ENCODE assay signal across 15 cellular contexts in the genomic region with DNA sequence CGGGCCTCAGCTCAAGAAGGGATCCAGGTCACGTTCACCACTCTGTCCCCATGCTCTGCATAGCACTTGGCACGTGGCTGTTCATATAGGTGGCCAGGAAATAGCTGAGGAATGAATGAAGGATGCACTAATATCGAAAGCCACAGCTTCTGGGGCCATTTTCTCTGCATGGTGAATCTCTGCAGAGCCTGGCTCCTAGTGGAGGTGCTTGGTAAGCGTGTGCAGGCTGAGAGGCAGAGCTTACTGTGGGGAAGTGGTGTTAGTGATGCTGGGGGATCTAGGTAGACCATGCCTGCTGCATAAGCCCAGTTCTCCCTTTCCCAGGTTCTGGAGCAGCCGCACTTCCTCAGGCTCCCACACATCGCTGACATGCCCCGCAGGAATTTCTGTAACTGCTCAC. TPM values are rescaled to one million over a fixed set of nuclear protein-coding genes. Genes with fewer than 3 reads are reported as not detected.
DNase-seq lines count a peak whose midpoint lies in the region; TF ChIP-seq lines count a peak whose summit lies in the region.
"Had no signal": no experiment of that assay in that cellular context is flagged by ENCODE, and none has a peak within 500 bp of the region (broad histone marks: within the 10 kb centered on the region; RNA-seq: fewer than 3 reads in every experiment).

No MANE protein-coding gene starts in this region.

- H4K20me1 ChIP-seq in neural progenitor cell (ENCODE audit: low read depth): no peaks in the 10 kb centered on the region

- no peak overlapping the region for H3K4me2 ChIP-seq in neural progenitor cell
- H3K4me2 ChIP-seq: hepatocyte had no signal

- no peaks in the 10 kb centered on the region for H3K79me2 ChIP-seq in neural progenitor cell (ENCODE audit: low read depth)

- DNase-seq in WERI-Rb-1: no peak
- DNase-seq in coronary artery (ENCODE audit: low spot score): no peak
- no peak for DNase-seq in neural progenitor cell (ENCODE audit: low spot score)
- DNase-seq in tibial artery: no peak
- no peak for DNase-seq in AG08395 (ENCODE audit: low spot score)
- DNase-seq in activated effector memory CD4-positive, alpha-beta T cell treated with Interleukin-2 at 50 U/mL for 16 hours: no peak
- no peak for DNase-seq in dermis blood vessel endothelial cell
- DNase-seq: activated CD4-positive, alpha-beta T cell treated with anti-CD3 and anti-CD28 coated beads for 36 hours; activated gamma-delta T cell treated with Interleukin-2 at 50 U/mL for 16 hours; DMS53; kidney; NCI-H2029 treated with DMSO at 0.1 percent for 48 hours; T1000 had no signal

- H3K36me3 Mint-ChIP-seq in neural progenitor cell: no peaks in the 10 kb centered on the region

- H3K27me3 ChIP-seq in WERI-Rb-1 (ENCODE audit: insufficient read depth, low read depth, severe bottlenecking) (no peaks in the 10 kb centered on the region), neural progenitor cell (no peaks in the 10 kb centered on the region), tibial artery (no peaks in the 10 kb centered on the region)
- H3K27me3 ChIP-seq: hepatocyte had no signal

- TF ChIP-seq CTCF in WERI-Rb-1 (IDR thresholded peaks at IDR 0.05; ENCODE audit: low read depth, low read length) (peak; percentile 37; the same call in 1 of the 2 replicates), coronary artery (IDR thresholded peaks at IDR 0.05) (no peak), neural progenitor cell (IDR thresholded peaks at IDR 0.05) (no peak), tibial artery (IDR thresholded peaks at IDR 0.05) (no peak)

- H3K27me3 Mint-ChIP-seq in neural progenitor cell (ENCODE audit: insufficient read depth, low read depth): peaks cover 9% of the 10 kb centered on the region
- H3K27me3 Mint-ChIP-seq: activated CD4-positive, alpha-beta T cell treated with anti-CD3 and anti-CD28 coated beads for 36 hours had no signal

- no peak overlapping the region for H2AFZ ChIP-seq in neural progenitor cell (replicated peaks)
- H2AFZ ChIP-seq: hepatocyte had no signal

- H3K27ac Mint-ChIP-seq in neural progenitor cell: peak overlapping the region; percentile 37
- H3K27ac Mint-ChIP-seq: activated CD4-positive, alpha-beta T cell treated with anti-CD3 and anti-CD28 coated beads for 36 hours had no signal

- H3F3A ChIP-seq in neural progenitor cell (ENCODE audit: low read depth): peaks cover 28% of the 10 kb centered on the region

- no peak overlapping the region for H3K9ac ChIP-seq in neural progenitor cell

- H3K4me3 ChIP-seq in WERI-Rb-1 (ENCODE audit: low read depth, low read length) (no peak overlapping the region), coronary artery (peak overlapping the region; percentile 56), neural progenitor cell (no peak overlapping the region), tibial artery (peak overlapping the region; percentile 5 to 19)
- H3K4me3 ChIP-seq: hepatocyte had no signal

- peaks cover 38% of the 10 kb centered on the region for H3K4me1 ChIP-seq in neural progenitor cell
- H3K4me1 ChIP-seq in tibial artery: peaks cover 8 to 97% (median 91%) of the 10 kb centered on the region in 4 donors

- no peak overlapping the region for H3K4me3 Mint-ChIP-seq in neural progenitor cell
- H3K4me3 Mint-ChIP-seq: activated CD4-positive, alpha-beta T cell treated with anti-CD3 and anti-CD28 coated beads for 36 hours had no signal

- H3K27ac ChIP-seq in WERI-Rb-1 (no peak overlapping the region), coronary artery (peak overlapping the region; percentile 96 to 100), neural progenitor cell (no peak overlapping the region), tibial artery (peak overlapping the region; percentile 93 to 97)
- H3K27ac ChIP-seq: C4-2B, hepatocyte had no signal

- H3K36me3 ChIP-seq in WERI-Rb-1 (no peaks in the 10 kb centered on the region), neural progenitor cell (no peaks in the 10 kb centered on the region), tibial artery (peaks cover 30 to 45% (median 44%) of the 10 kb centered on the region in 3 donors)

- H3K4me1 Mint-ChIP-seq in neural progenitor cell: peaks cover 52% of the 10 kb centered on the region

- intact Hi-C loops in tibial artery (cut with DNase I; ENCODE audit: low total_unique reads): no loop called here

- H3K9me3 ChIP-seq in WERI-Rb-1 (ENCODE audit: severe bottlenecking) (no peaks in the 10 kb centered on the region), neural progenitor cell (ENCODE audit: low read depth) (no peaks in the 10 kb centered on the region), tibial artery (no peaks in the 10 kb centered on the region)

- H3K9me3 Mint-ChIP-seq in neural progenitor cell: no peaks in the 10 kb centered on the region

RNA-seq across cellular contexts. Expression of a gene that starts 8.3 kb away (rescaled TPM):
- total RNA-seq in neural progenitor cell (ENCODE audit: low replicate concordance): 2.5 and 4.1 TPM in 2 replicates
- 256 and 443 TPM in 2 replicates for total RNA-seq in dermis blood vessel endothelial cell

RNA-seq across cellular contexts. Expression of a gene that starts 29.6 kb away (rescaled TPM):
- total RNA-seq in neural progenitor cell (ENCODE audit: low replicate concordance): 1.9 and 11.8 TPM in 2 replicates
- 29.4 and 56.3 TPM in 2 replicates for total RNA-seq in dermis blood vessel endothelial cell

RNA-seq across cellular contexts. Expression of a gene that starts 40.3 kb away (rescaled TPM):
- total RNA-seq in neural progenitor cell (ENCODE audit: low replicate concordance) (60.7 and 83.0 TPM in 2 replicates), dermis blood vessel endothelial cell (16.5 and 27.0 TPM in 2 replicates)

Comparison
In these comparisons a context has a peak if more than half of its experiments do, and no peak if none do; other contexts are left out.
1. H3K27ac ChIP-seq: peak in coronary artery (2 of 2) and tibial artery (2 of 2); none in WERI-Rb-1 (single experiment) and neural progenitor cell (single experiment).
2. H3K4me3 ChIP-seq: peak in coronary artery (single experiment) and tibial artery (2 of 2); none in WERI-Rb-1 (single experiment) and neural progenitor cell (single experiment).
3. RNA of a gene that starts 8.3 kb away (total RNA-seq): 256 to 443 TPM in dermis blood vessel endothelial cell; 2.5 to 4.1 TPM in neural progenitor cell; every median in the first group is over 10 times any median in the second.